ENCODE assay signal across 8 cellular contexts in genomic region chr9:113061072-113061850, GRCh38. TPM values are rescaled to one million over a fixed set of nuclear protein-coding genes. Genes with fewer than 3 reads are reported as not detected.
DNase-seq lines count a peak whose midpoint lies in the region; ATAC-seq and TF ChIP-seq lines count a peak whose summit lies in the region.
"Not testable (repeated sequence)": the region's sequence is repeated elsewhere in the genome, so short reads cannot be mapped to it uniquely, and the experiment has no call there.
"Had no signal": no experiment of that assay in that cellular context is flagged by ENCODE, and none has a peak within 500 bp of the region (broad histone marks: within the 10 kb centered on the region; RNA-seq: fewer than 3 reads in every experiment).

No MANE protein-coding gene starts in this region.

- not testable (repeated sequence) for H2AFZ ChIP-seq in GM23338

- POLR2A ChIA-PET in activated CD4-positive, alpha-beta memory T cell treated with anti-CD3 and anti-CD28 coated beads, Interleukin-2, amount 10 ng/mL, durations not matched to agents 7 days and 5 days (lab: Charles Lee): not testable (repeated sequence)

- H3K4me3 ChIP-seq in GM23338, right lobe of liver, sigmoid colon: not testable (repeated sequence)

- intact Hi-C loops in Right ventricle myocardium inferior (cut with DNase I); right lobe of liver (cut with DNase I); sigmoid colon (cut with DNase I): not testable (repeated sequence)

- H3K27ac ChIP-seq in GM23338 (ENCODE audit: low read depth); right lobe of liver; sigmoid colon: not testable (repeated sequence)

- H3K9me3 ChIP-seq in right lobe of liver: not testable (repeated sequence)
- peaks cover 0 to 14% (median 11%) of the 10 kb centered on the region in 4 donors for H3K9me3 ChIP-seq in sigmoid colon

- H4K20me1 ChIP-seq in GM23338 (replicated peaks; ENCODE audit: insufficient read depth): not testable (repeated sequence)

- H3K36me3 Mint-ChIP-seq in GM23338 (ENCODE audit: low read depth); activated CD4-positive, alpha-beta memory T cell treated with anti-CD3 and anti-CD28 coated beads, Interleukin-2, amount 10 ng/mL, durations not matched to agents 7 days and 5 days (ENCODE audit: low read depth); activated naive CD4-positive, alpha-beta T cell treated with anti-CD3 and anti-CD28 coated beads, Interleukin-2, amount 10 ng/mL, durations not matched to agents 7 days and 5 days: not testable (repeated sequence)

- TF ChIP-seq POLR2A in right lobe of liver (IDR thresholded peaks at IDR 0.05); sigmoid colon (IDR thresholded peaks at IDR 0.05): not testable (repeated sequence)

- H3F3A ChIP-seq in GM23338 (replicated peaks; ENCODE audit: low read depth): not testable (repeated sequence)

- peaks cover 13% of the 10 kb centered on the region for H3K9me3 Mint-ChIP-seq in GM23338
- not testable (repeated sequence) for H3K9me3 Mint-ChIP-seq in activated CD4-positive, alpha-beta memory T cell treated with anti-CD3 and anti-CD28 coated beads, Interleukin-2, amount 10 ng/mL, durations not matched to agents 7 days and 5 days
- peaks cover 13% of the 10 kb centered on the region for H3K9me3 Mint-ChIP-seq in activated naive CD4-positive, alpha-beta T cell treated with anti-CD3 and anti-CD28 coated beads, Interleukin-2, amount 10 ng/mL, durations not matched to agents 7 days and 5 days

- not testable (repeated sequence) for H3K79me2 ChIP-seq in GM23338 (replicated peaks; ENCODE audit: insufficient read depth)

- not testable (repeated sequence) for H3K4me2 ChIP-seq in GM23338

- H3K4me1 ChIP-seq in GM23338 (ENCODE audit: insufficient read depth); right lobe of liver; sigmoid colon: not testable (repeated sequence)

- not testable (repeated sequence) for H3K9me2 ChIP-seq in GM23338 (ENCODE audit: insufficient read depth)

- not testable (repeated sequence) for H3K4me1 Mint-ChIP-seq in GM23338; activated CD4-positive, alpha-beta memory T cell treated with anti-CD3 and anti-CD28 coated beads, Interleukin-2, amount 10 ng/mL, durations not matched to agents 7 days and 5 days; activated naive CD4-positive, alpha-beta T cell treated with anti-CD3 and anti-CD28 coated beads, Interleukin-2, amount 10 ng/mL, durations not matched to agents 7 days and 5 days

- H3K36me3 ChIP-seq in GM23338 (ENCODE audit: insufficient read depth); right lobe of liver; sigmoid colon: not testable (repeated sequence)

- H3K27ac Mint-ChIP-seq in GM23338; activated CD4-positive, alpha-beta memory T cell treated with anti-CD3 and anti-CD28 coated beads, Interleukin-2, amount 10 ng/mL, durations not matched to agents 7 days and 5 days; activated naive CD4-positive, alpha-beta T cell treated with anti-CD3 and anti-CD28 coated beads, Interleukin-2, amount 10 ng/mL, durations not matched to agents 7 days and 5 days: not testable (repeated sequence)

- DNase-seq in GM23338 (ENCODE audit: low spot score): peak; percentile 54
- peak; percentile 12 for DNase-seq in NCI-H2227 (lab: John Stamatoyannopoulos, UW; ENCODE audit: unreplicated experiment)
- DNase-seq in activated CD4-positive, alpha-beta memory T cell treated with anti-CD3 and anti-CD28 coated beads, Interleukin-2, amount 10 ng/mL, durations not matched to agents 7 days and 5 days: peak; percentile 30
- peak; percentile 24 for DNase-seq in activated naive CD4-positive, alpha-beta T cell treated with anti-CD3 and anti-CD28 coated beads, Interleukin-2, amount 10 ng/mL, durations not matched to agents 7 days and 5 days
- peak; percentile 56 for DNase-seq in Right ventricle myocardium inferior (ENCODE audit: missing footprints)
- DNase-seq in right lobe of liver: peak in 2 of 3 donors; percentile 46 to 49
- DNase-seq in sigmoid colon: peak; percentile 87

- ATAC-seq in GM23338, Right ventricle myocardium inferior, right lobe of liver: not testable (repeated sequence)

- 47% methylated on average over 23 of the region's 33 CpGs for WGBS in right lobe of liver (ENCODE audit: insufficient coverage, low coverage, low lambda C conversion rate, missing lambda C conversion rate)
- WGBS in sigmoid colon, 2 donors: 14 to 27% methylated on average over 22 to 23 of the region's 33 CpGs

- peaks cover 58% of the 10 kb centered on the region for H3K27me3 ChIP-seq in GM23338 (ENCODE audit: insufficient read depth)
- not testable (repeated sequence) for H3K27me3 ChIP-seq in right lobe of liver
- H3K27me3 ChIP-seq in sigmoid colon: peaks cover 8 to 37% (median 23%) of the 10 kb centered on the region in 3 donors

- TF ChIP-seq CTCF in GM23338 (conservative IDR thresholded peaks at IDR 0.05; ENCODE audit: low read depth in 2 of 2); right lobe of liver (IDR thresholded peaks at IDR 0.05); sigmoid colon (IDR thresholded peaks at IDR 0.05): not testable (repeated sequence)

- CTCF ChIA-PET in activated CD4-positive, alpha-beta memory T cell treated with anti-CD3 and anti-CD28 coated beads, Interleukin-2, amount 10 ng/mL, durations not matched to agents 7 days and 5 days (lab: Charles Lee); activated naive CD4-positive, alpha-beta T cell treated with anti-CD3 and anti-CD28 coated beads, Interleukin-2, amount 10 ng/mL, durations not matched to agents 7 days and 5 days (lab: Charles Lee): not testable (repeated sequence)

- peaks cover 13% of the 10 kb centered on the region for H3K27me3 Mint-ChIP-seq in GM23338 (ENCODE audit: insufficient read depth, low read depth, poor library complexity)
- not testable (repeated sequence) for H3K27me3 Mint-ChIP-seq in activated CD4-positive, alpha-beta memory T cell treated with anti-CD3 and anti-CD28 coated beads, Interleukin-2, amount 10 ng/mL, durations not matched to agents 7 days and 5 days
- peaks cover 11% of the 10 kb centered on the region for H3K27me3 Mint-ChIP-seq in activated naive CD4-positive, alpha-beta T cell treated with anti-CD3 and anti-CD28 coated beads, Interleukin-2, amount 10 ng/mL, durations not matched to agents 7 days and 5 days

- H3K4me3 Mint-ChIP-seq in GM23338; activated CD4-positive, alpha-beta memory T cell treated with anti-CD3 and anti-CD28 coated beads, Interleukin-2, amount 10 ng/mL, durations not matched to agents 7 days and 5 days; activated naive CD4-positive, alpha-beta T cell treated with anti-CD3 and anti-CD28 coated beads, Interleukin-2, amount 10 ng/mL, durations not matched to agents 7 days and 5 days: not testable (repeated sequence)

- TF ChIP-seq EP300 in sigmoid colon (IDR thresholded peaks at IDR 0.05): not testable (repeated sequence)

TF ChIP-seq in GM23338, 12 proteins besides CTCF, POLR2A, EP300 and RAD21:
- TF ChIP-seq EZH2 (IDR thresholded peaks at IDR 0.05; ENCODE audit: low read depth, unreplicated experiment): peak; percentile 96
- TF ChIP-seq EZH2phosphoT487 (IDR thresholded peaks at IDR 0.05; ENCODE audit: unreplicated experiment): peak; percentile 88

RNA-seq across cellular contexts. Expression of gene ZFP37, which starts 4.7 kb away (rescaled TPM):
- total RNA-seq in GM23338 (2014; rRNA removed; shearing (Covaris generic)): 5.0 and 5.6 TPM in 2 replicates
- 1.5 and 2.3 TPM in 2 replicates for polyA plus RNA-seq in GM23338 (2016; fragmentation: Nextera tagmentation; extraction: Ambion mirVana)
- under 1 TPM; 0.78 to 0.81 TPM for total RNA-seq in activated CD4-positive, alpha-beta memory T cell treated with anti-CD3 and anti-CD28 coated beads, Interleukin-2, amount 10 ng/mL, durations not matched to agents 7 days and 5 days
- total RNA-seq in Right ventricle myocardium inferior: 1.1 TPM
- 1 to 10 TPM in 1 of 6 experiments, under 1 TPM in 5; 0.28 to 1.1 (median 0.41) TPM for total RNA-seq in right lobe of liver
- total RNA-seq in sigmoid colon: 1 to 10 TPM; 2.9 to 7.4 (median 4.4) TPM
- under 1 TPM in 2 of 3 donors, not detected in 1; 0.60 to 0.99 TPM for polyA plus RNA-seq in sigmoid colon
- total RNA-seq: HT-29 had no signal

RNA-seq across cellular contexts. Expression of gene ZNF883, which starts 49.3 kb away (rescaled TPM):
- total RNA-seq in GM23338 (2014; rRNA removed; shearing (Covaris generic)): 11.8 and 44.4 TPM in 2 replicates
- 25.1 and 26.8 TPM in 2 replicates for polyA plus RNA-seq in GM23338 (2016; fragmentation: Nextera tagmentation; extraction: Ambion mirVana)
- total RNA-seq in activated CD4-positive, alpha-beta memory T cell treated with anti-CD3 and anti-CD28 coated beads, Interleukin-2, amount 10 ng/mL, durations not matched to agents 7 days and 5 days: under 1 TPM in 1 of 2 experiments, not detected in 1; 0.30 TPM
- total RNA-seq in Right ventricle myocardium inferior: 4.8 TPM
- total RNA-seq in right lobe of liver: under 1 TPM in 1 of 6 experiments, not detected in 5; 0.15 TPM
- 1 to 10 TPM in 3 of 4 donors, under 1 TPM in 1; 0.54 to 3.0 (median 2.2) TPM for total RNA-seq in sigmoid colon
- under 1 TPM in 2 of 3 donors, not detected in 1; 0.69 to 0.96 TPM for polyA plus RNA-seq in sigmoid colon
- total RNA-seq: HT-29 had no signal

Comparison
In these comparisons a context has a peak if more than half of its experiments do, and no peak if none do; other contexts are left out.
1. DNase-seq: peak in every context shown above with its lines; median percentile 87 in sigmoid colon; 56 in Right ventricle myocardium inferior; 54 in GM23338; 48 in right lobe of liver; 30 in activated CD4-positive, alpha-beta memory T cell treated with anti-CD3 and anti-CD28 coated beads, Interleukin-2, amount 10 ng/mL, durations not matched to agents 7 days and 5 days; 24 in activated naive CD4-positive, alpha-beta T cell treated with anti-CD3 and anti-CD28 coated beads, Interleukin-2, amount 10 ng/mL, durations not matched to agents 7 days and 5 days; 12 in NCI-H2227.